ENCODE assay signal across 2 cellular contexts in genomic region chr11:69746780-69747742, GRCh38.
A peak's percentile ranks its signal among the peaks of the same experiment; 100 is the strongest.
TF ChIP-seq lines count a peak whose summit lies in the region.

No MANE protein-coding gene starts in this region.

TF ChIP-seq in HepG2, 621 proteins besides CTCF, POLR2A, EP300 and RAD21:
- TF ChIP-seq ZNF768 (CRISPR knock-in tag; IDR thresholded peaks at IDR 0.05): peak; percentile 78
- TF ChIP-seq CENPBD1 (CRISPR knock-in tag; IDR thresholded peaks at IDR 0.05; ENCODE audit: borderline replicate concordance, low read depth): no peak
TF ChIP-seq in HepG2: peak in this region for 1.

TF ChIP-seq in SK-N-SH treated with all-trans-retinoic acid at 6 μM for 48 hours, 23 proteins besides CTCF, POLR2A, EP300 and RAD21:
- TF ChIP-seq CREB5 (CRISPR knock-in tag; IDR thresholded peaks at IDR 0.05; ENCODE audit: low read depth): no peak
- TF ChIP-seq ZFP3 (CRISPR knock-in tag; IDR thresholded peaks at IDR 0.05): no peak
- TF ChIP-seq POU6F1 (CRISPR knock-in tag; IDR thresholded peaks at IDR 0.05; ENCODE audit: borderline replicate concordance, low read depth): no peak
- TF ChIP-seq TOX (CRISPR knock-in tag; IDR thresholded peaks at IDR 0.05; ENCODE audit: borderline replicate concordance): no peak
- TF ChIP-seq ZNF8 (CRISPR knock-in tag; IDR thresholded peaks at IDR 0.05): no peak
- no peak for TF ChIP-seq RARB (CRISPR knock-in tag; IDR thresholded peaks at IDR 0.05)
- no peak for TF ChIP-seq ZC3H10 (CRISPR knock-in tag; IDR thresholded peaks at IDR 0.05)
- TF ChIP-seq OSR1 (CRISPR knock-in tag; IDR thresholded peaks at IDR 0.05): no peak
- no peak for TF ChIP-seq SNAI2 (CRISPR knock-in tag; IDR thresholded peaks at IDR 0.05)
- no peak for TF ChIP-seq ZNF70 (CRISPR knock-in tag; IDR thresholded peaks at IDR 0.05)
- no peak for TF ChIP-seq GLIS3 (CRISPR knock-in tag; IDR thresholded peaks at IDR 0.05)
- TF ChIP-seq ESRRG (CRISPR knock-in tag; IDR thresholded peaks at IDR 0.05): no peak
- no peak for TF ChIP-seq ISL1 (CRISPR knock-in tag; IDR thresholded peaks at IDR 0.05)
- no peak for TF ChIP-seq CSDC2 (CRISPR knock-in tag; IDR thresholded peaks at IDR 0.05)
- TF ChIP-seq ZNF565 (CRISPR knock-in tag; conservative IDR thresholded peaks at IDR 0.05; ENCODE audit: low read depth): no peak
- no peak for TF ChIP-seq ZFP30 (CRISPR knock-in tag; IDR thresholded peaks at IDR 0.05)
- no peak for TF ChIP-seq PATZ1 (CRISPR knock-in tag; IDR thresholded peaks at IDR 0.05; ENCODE audit: borderline replicate concordance)
- no peak for TF ChIP-seq TSHZ2 (CRISPR knock-in tag; IDR thresholded peaks at IDR 0.05)
